1 cellular context compared by ENCODE assay signal in genomic region chr5:119437785-119438377, GRCh38.
TF ChIP-seq lines count a peak whose summit lies in the region.

No MANE protein-coding gene starts in this region.

TF ChIP-seq in K562, 482 proteins besides CTCF, POLR2A, EP300 and RAD21:
- TF ChIP-seq HDAC1 (IDR thresholded peaks at IDR 0.05) = peak in 1 of 2 experiments; percentile 14; a peak in 1 of 4 replicates
- peak; percentile 95 for TF ChIP-seq ZNF512 (tag; IDR thresholded peaks at IDR 0.05)
- TF ChIP-seq NCOR1 (IDR thresholded peaks at IDR 0.05) = 0 out of 2 replicates have a peak, but pooled peaks have one; percentile 19
- 0 out of 2 replicates have a peak, but pooled peaks have one; percentile 36 for TF ChIP-seq PHB2 (IDR thresholded peaks at IDR 0.05; ENCODE audit: low read depth)
- TF ChIP-seq MLLT1 (IDR thresholded peaks at IDR 0.05) = 0 out of 4 replicates have a peak, but pooled peaks of 1 of the 2 experiments have one; percentile 22
- 0 out of 2 replicates have a peak, but pooled peaks have one; percentile 61 for TF ChIP-seq LARP7 (IDR thresholded peaks at IDR 0.05)
